In genomic region chr3:49370585-49371290, GRCh38 we compare ENCODE assay signal across 21 cellular contexts. TPM values are rescaled to one million over a fixed set of nuclear protein-coding genes. Genes with fewer than 3 reads are reported as not detected.
DNase-seq lines count a peak whose midpoint lies in the region; ATAC-seq lines count a peak whose summit lies in the region.
"Had no signal": no experiment of that assay in that cellular context is flagged by ENCODE, and none has a peak within 500 bp of the region (broad histone marks: within the 10 kb centered on the region; RNA-seq: fewer than 3 reads in every experiment).

No MANE protein-coding gene starts in this region.

- POLR2A ChIA-PET in activated CD4-positive, alpha-beta memory T cell treated with anti-CD3 and anti-CD28 coated beads for 36 hours (lab: Charles Lee) = interaction anchor here (2.6 kb wide), 1 partner anchor 12 kb away, joined by 8 read pairs; no protein-coding TSS in a partner anchor
- POLR2A ChIA-PET in activated CD4-positive, alpha-beta memory T cell treated with anti-CD3 and anti-CD28 coated beads, Interleukin-2, amount 10 ng/mL, durations not matched to agents 7 days and 5 days (lab: Charles Lee) = interaction anchor here (0.9 kb wide), 2 partner anchors 31 to 41 kb away, joined by 3 read pairs; partner anchors contain the start of genes RHOA, TCTA and USP4
- POLR2A ChIA-PET in CD8-positive, alpha-beta memory T cell (lab: Charles Lee) = no interaction called here

- no peaks in the 10 kb centered on the region for H3K9me3 Mint-ChIP-seq in activated CD4-positive, alpha-beta memory T cell treated with anti-CD3 and anti-CD28 coated beads for 36 hours
- no peaks in the 10 kb centered on the region for H3K9me3 Mint-ChIP-seq in activated CD4-positive, alpha-beta memory T cell treated with anti-CD3 and anti-CD28 coated beads, Interleukin-2, amount 10 ng/mL, durations not matched to agents 7 days and 5 days
- H3K9me3 Mint-ChIP-seq in CD8-positive, alpha-beta memory T cell = no peaks in the 10 kb centered on the region
- H3K9me3 Mint-ChIP-seq in activated naive CD8-positive, alpha-beta T cell (ENCODE audit: low read depth) = no peaks in the 10 kb centered on the region
- no peaks in the 10 kb centered on the region for H3K9me3 Mint-ChIP-seq in natural killer cell treated with Interleukin-12 subunit alpha and Interleukin-12 subunit beta and Interleukin-15 and Interleukin-18, amount 100 ng/mL, for 72 hours

- peak in 1 of 2 donors; percentile 53 for ATAC-seq in natural killer cell treated with Interleukin-12 subunit alpha and Interleukin-12 subunit beta and Interleukin-15 and Interleukin-18, amount 100 ng/mL, for 72 hours
- ATAC-seq: A549, left lobe of liver had no signal

- H3K4me1 ChIP-seq in CD8-positive, alpha-beta memory T cell (ENCODE audit: insufficient read depth, low read length) = no peaks in the 10 kb centered on the region
- H3K4me1 ChIP-seq: A549 had no signal

- H3K4me3 ChIP-seq in CD8-positive, alpha-beta memory T cell (ENCODE audit: low read length) = no peak overlapping the region
- H3K4me3 ChIP-seq: A549; BLaER1 treated with 17β-estradiol and CSF1 and Interleukin-3, amounts not matched to agents 10 nM and 100 nM; upper lobe of left lung had no signal

- intact Hi-C loops in activated CD4-positive, alpha-beta memory T cell treated with anti-CD3 and anti-CD28 coated beads for 36 hours (cut with micrococcal nuclease) = no loop called here

- CTCF ChIA-PET in activated CD4-positive, alpha-beta memory T cell treated with anti-CD3 and anti-CD28 coated beads for 36 hours (lab: Charles Lee) = interaction anchor here (1.0 kb wide), 1 partner anchor 79 kb away, joined by 4 read pairs; no protein-coding TSS in a partner anchor
- CTCF ChIA-PET in activated CD4-positive, alpha-beta memory T cell treated with anti-CD3 and anti-CD28 coated beads, Interleukin-2, amount 10 ng/mL, durations not matched to agents 7 days and 5 days (lab: Charles Lee) = interaction anchor here (0.6 kb wide), 1 partner anchor 760 kb away, joined by 3 read pairs; no protein-coding TSS in a partner anchor
- CTCF ChIA-PET in CD8-positive, alpha-beta memory T cell (lab: Charles Lee) = no interaction called here

- peaks cover 14% of the 10 kb centered on the region for H3K4me1 Mint-ChIP-seq in activated CD4-positive, alpha-beta memory T cell treated with anti-CD3 and anti-CD28 coated beads for 36 hours (ENCODE audit: low read depth)
- peaks cover 19% of the 10 kb centered on the region for H3K4me1 Mint-ChIP-seq in activated CD4-positive, alpha-beta memory T cell treated with anti-CD3 and anti-CD28 coated beads, Interleukin-2, amount 10 ng/mL, durations not matched to agents 7 days and 5 days
- peaks cover 15 to 48% (median 34%) of the 10 kb centered on the region in 3 donors for H3K4me1 Mint-ChIP-seq in CD8-positive, alpha-beta memory T cell
- peaks cover 19% of the 10 kb centered on the region for H3K4me1 Mint-ChIP-seq in activated naive CD8-positive, alpha-beta T cell (ENCODE audit: low read depth)
- H3K4me1 Mint-ChIP-seq in natural killer cell treated with Interleukin-12 subunit alpha and Interleukin-12 subunit beta and Interleukin-15 and Interleukin-18, amount 100 ng/mL, for 72 hours (ENCODE audit: low read depth in 2 of 2) = peaks cover 30 to 35% of the 10 kb centered on the region in 2 donors

- H3K27me3 ChIP-seq in CD8-positive, alpha-beta memory T cell (ENCODE audit: insufficient read depth, low read length, poor library complexity, severe bottlenecking) = no peaks in the 10 kb centered on the region
- H3K27me3 ChIP-seq: BLaER1 treated with 17β-estradiol and CSF1 and Interleukin-3, amounts not matched to agents 10 nM and 100 nM; upper lobe of left lung had no signal

- H3K27ac Mint-ChIP-seq in activated CD4-positive, alpha-beta memory T cell treated with anti-CD3 and anti-CD28 coated beads for 36 hours = peak overlapping the region; percentile 59
- no peak overlapping the region for H3K27ac Mint-ChIP-seq in activated CD4-positive, alpha-beta memory T cell treated with anti-CD3 and anti-CD28 coated beads, Interleukin-2, amount 10 ng/mL, durations not matched to agents 7 days and 5 days
- peak overlapping the region; percentile 3 to 80 (median 32) for H3K27ac Mint-ChIP-seq in CD8-positive, alpha-beta memory T cell
- peak overlapping the region; percentile 59 for H3K27ac Mint-ChIP-seq in activated naive CD8-positive, alpha-beta T cell
- H3K27ac Mint-ChIP-seq in natural killer cell treated with Interleukin-12 subunit alpha and Interleukin-12 subunit beta and Interleukin-15 and Interleukin-18, amount 100 ng/mL, for 72 hours = peak overlapping the region; percentile 28 to 39

- no peaks in the 10 kb centered on the region for H3K9me3 ChIP-seq in CD8-positive, alpha-beta memory T cell (ENCODE audit: low read length)
- H3K9me3 ChIP-seq: A549; BLaER1 treated with 17β-estradiol and CSF1 and Interleukin-3, amounts not matched to agents 10 nM and 100 nM; upper lobe of left lung had no signal

- no peaks in the 10 kb centered on the region for H3K27me3 Mint-ChIP-seq in activated CD4-positive, alpha-beta memory T cell treated with anti-CD3 and anti-CD28 coated beads for 36 hours
- no peaks in the 10 kb centered on the region for H3K27me3 Mint-ChIP-seq in activated CD4-positive, alpha-beta memory T cell treated with anti-CD3 and anti-CD28 coated beads, Interleukin-2, amount 10 ng/mL, durations not matched to agents 7 days and 5 days
- H3K27me3 Mint-ChIP-seq in CD8-positive, alpha-beta memory T cell = no peaks in the 10 kb centered on the region
- H3K27me3 Mint-ChIP-seq in activated naive CD8-positive, alpha-beta T cell = no peaks in the 10 kb centered on the region
- H3K27me3 Mint-ChIP-seq in natural killer cell treated with Interleukin-12 subunit alpha and Interleukin-12 subunit beta and Interleukin-15 and Interleukin-18, amount 100 ng/mL, for 72 hours = no peaks in the 10 kb centered on the region

- no peak overlapping the region for H3K4me3 Mint-ChIP-seq in activated CD4-positive, alpha-beta memory T cell treated with anti-CD3 and anti-CD28 coated beads for 36 hours
- no peak overlapping the region for H3K4me3 Mint-ChIP-seq in activated CD4-positive, alpha-beta memory T cell treated with anti-CD3 and anti-CD28 coated beads, Interleukin-2, amount 10 ng/mL, durations not matched to agents 7 days and 5 days
- H3K4me3 Mint-ChIP-seq in CD8-positive, alpha-beta memory T cell = no peak overlapping the region
- no peak overlapping the region for H3K4me3 Mint-ChIP-seq in activated naive CD8-positive, alpha-beta T cell
- H3K4me3 Mint-ChIP-seq in natural killer cell treated with Interleukin-12 subunit alpha and Interleukin-12 subunit beta and Interleukin-15 and Interleukin-18, amount 100 ng/mL, for 72 hours = peak overlapping the region; percentile 2

- H3K36me3 ChIP-seq in CD8-positive, alpha-beta memory T cell (ENCODE audit: insufficient read depth, low read length) = peaks cover 47% of the 10 kb centered on the region

- H3K36me3 Mint-ChIP-seq in activated CD4-positive, alpha-beta memory T cell treated with anti-CD3 and anti-CD28 coated beads for 36 hours = peaks cover 55% of the 10 kb centered on the region
- peaks cover 76% of the 10 kb centered on the region for H3K36me3 Mint-ChIP-seq in activated CD4-positive, alpha-beta memory T cell treated with anti-CD3 and anti-CD28 coated beads, Interleukin-2, amount 10 ng/mL, durations not matched to agents 7 days and 5 days (ENCODE audit: low read depth)
- H3K36me3 Mint-ChIP-seq in CD8-positive, alpha-beta memory T cell = peaks cover 8 to 81% (median 18%) of the 10 kb centered on the region in 3 donors
- H3K36me3 Mint-ChIP-seq in activated naive CD8-positive, alpha-beta T cell = peaks cover 3% of the 10 kb centered on the region
- peaks cover 16% of the 10 kb centered on the region for H3K36me3 Mint-ChIP-seq in natural killer cell treated with Interleukin-12 subunit alpha and Interleukin-12 subunit beta and Interleukin-15 and Interleukin-18, amount 100 ng/mL, for 72 hours

- no peak overlapping the region for H3K27ac ChIP-seq in CD8-positive, alpha-beta memory T cell (ENCODE audit: low read depth, low read length)
- H3K27ac ChIP-seq: A549; BLaER1 treated with 17β-estradiol and CSF1 and Interleukin-3, amounts not matched to agents 10 nM and 100 nM; upper lobe of left lung had no signal

- no peak for DNase-seq in activated CD4-positive, alpha-beta memory T cell treated with anti-CD3 and anti-CD28 coated beads for 36 hours
- DNase-seq in activated CD4-positive, alpha-beta memory T cell treated with anti-CD3 and anti-CD28 coated beads, Interleukin-2, amount 10 ng/mL, durations not matched to agents 7 days and 5 days = no peak
- DNase-seq in CD8-positive, alpha-beta memory T cell = no peak
- DNase-seq in natural killer cell treated with Interleukin-12 subunit alpha and Interleukin-12 subunit beta and Interleukin-15 and Interleukin-18, amount 100 ng/mL, for 72 hours (ENCODE audit: low spot score) = no peak
- DNase-seq in A172 (ENCODE audit: low spot score) (no peak), NCI-H2227 (lab: John Stamatoyannopoulos, UW; ENCODE audit: unreplicated experiment) (no peak)
- DNase-seq in stimulated activated CD4-positive, alpha-beta T cell treated with anti-CD3 and anti-CD28 coated beads, Interleukin-2, amount 100 ng/mL, for 48 hours = no peak
- DNase-seq: activated gamma-delta T cell treated with Interleukin-2 at 50 U/mL for 16 hours; GDM1; head of caudate nucleus; Karpas-422; NCI-H1105; NCI-H526; nucleus accumbens; retina; stimulated activated CD4-positive, alpha-beta T cell treated with anti-CD3 and anti-CD28 coated beads, Interleukin-15, amount 100 ng/mL, for 24 hours; upper lobe of left lung had no signal

RNA-seq across cellular contexts. Expression of gene GPX1, which starts 12.6 kb away (rescaled TPM):
- 100 to 1,000 TPM; 176 to 177 TPM for total RNA-seq in activated CD4-positive, alpha-beta memory T cell treated with anti-CD3 and anti-CD28 coated beads for 36 hours
- 10 to 100 TPM; 71.5 to 76.8 TPM for total RNA-seq in activated CD4-positive, alpha-beta memory T cell treated with anti-CD3 and anti-CD28 coated beads, Interleukin-2, amount 10 ng/mL, durations not matched to agents 7 days and 5 days
- 100 to 1,000 TPM; 223 to 231 TPM for total RNA-seq in CD8-positive, alpha-beta memory T cell
- polyA plus RNA-seq in CD8-positive, alpha-beta memory T cell = 140 TPM
- 100 to 1,000 TPM in 1 of 2 donors, 10 to 100 TPM in 1; 95.4 to 107 TPM for total RNA-seq in natural killer cell treated with Interleukin-12 subunit alpha and Interleukin-12 subunit beta and Interleukin-15 and Interleukin-18, amount 100 ng/mL, for 72 hours
- total RNA-seq in A172 (2014; rRNA removed; shearing (Covaris generic)) = 233 and 352 TPM in 2 replicates

RNA-seq across cellular contexts. Expression of gene USP4, which starts 30.9 kb away (rescaled TPM):
- 10 to 100 TPM; 79.4 to 79.7 TPM for total RNA-seq in activated CD4-positive, alpha-beta memory T cell treated with anti-CD3 and anti-CD28 coated beads for 36 hours
- total RNA-seq in activated CD4-positive, alpha-beta memory T cell treated with anti-CD3 and anti-CD28 coated beads, Interleukin-2, amount 10 ng/mL, durations not matched to agents 7 days and 5 days = 10 to 100 TPM; 77.8 to 85.0 TPM
- total RNA-seq in CD8-positive, alpha-beta memory T cell = 10 to 100 TPM; 72.6 to 73.0 TPM
- 69.9 TPM for polyA plus RNA-seq in CD8-positive, alpha-beta memory T cell
- total RNA-seq in natural killer cell treated with Interleukin-12 subunit alpha and Interleukin-12 subunit beta and Interleukin-15 and Interleukin-18, amount 100 ng/mL, for 72 hours = 100 to 1,000 TPM in 1 of 2 donors, 10 to 100 TPM in 1; 90.9 to 105 TPM
- total RNA-seq in A172 (2014; rRNA removed; shearing (Covaris generic)) = 9.4 and 13.5 TPM in 2 replicates

RNA-seq across cellular contexts. Expression of gene RHOA, which starts 41.0 kb away (rescaled TPM):
- 100 to 1,000 TPM; 497 to 514 TPM for total RNA-seq in activated CD4-positive, alpha-beta memory T cell treated with anti-CD3 and anti-CD28 coated beads for 36 hours
- total RNA-seq in activated CD4-positive, alpha-beta memory T cell treated with anti-CD3 and anti-CD28 coated beads, Interleukin-2, amount 10 ng/mL, durations not matched to agents 7 days and 5 days = 100 to 1,000 TPM; 504 to 505 TPM
- 100 to 1,000 TPM; 478 to 506 TPM for total RNA-seq in CD8-positive, alpha-beta memory T cell
- 678 TPM for polyA plus RNA-seq in CD8-positive, alpha-beta memory T cell
- total RNA-seq in natural killer cell treated with Interleukin-12 subunit alpha and Interleukin-12 subunit beta and Interleukin-15 and Interleukin-18, amount 100 ng/mL, for 72 hours = 100 to 1,000 TPM; 436 to 448 TPM
- total RNA-seq in A172 (2014; rRNA removed; shearing (Covaris generic)) = 612 and 632 TPM in 2 replicates

RNA-seq across cellular contexts. Expression of gene TCTA, which starts 41.5 kb away (rescaled TPM):
- total RNA-seq in activated CD4-positive, alpha-beta memory T cell treated with anti-CD3 and anti-CD28 coated beads for 36 hours = 10 to 100 TPM in 1 of 2 experiments, 1 to 10 TPM in 1; 9.5 to 10.9 TPM
- total RNA-seq in activated CD4-positive, alpha-beta memory T cell treated with anti-CD3 and anti-CD28 coated beads, Interleukin-2, amount 10 ng/mL, durations not matched to agents 7 days and 5 days = 10 to 100 TPM; 19.7 to 22.4 TPM
- 10 to 100 TPM; 21.3 to 23.2 TPM for total RNA-seq in CD8-positive, alpha-beta memory T cell
- 38.4 TPM for polyA plus RNA-seq in CD8-positive, alpha-beta memory T cell
- total RNA-seq in natural killer cell treated with Interleukin-12 subunit alpha and Interleukin-12 subunit beta and Interleukin-15 and Interleukin-18, amount 100 ng/mL, for 72 hours = 10 to 100 TPM; 20.5 to 21.1 TPM
- 45.8 and 58.0 TPM in 2 replicates for total RNA-seq in A172 (2014; rRNA removed; shearing (Covaris generic))

RNA-seq across cellular contexts. Expression of gene AMT, which starts 51.5 kb away (rescaled TPM):
- 1 to 10 TPM; 2.4 to 2.6 TPM for total RNA-seq in activated CD4-positive, alpha-beta memory T cell treated with anti-CD3 and anti-CD28 coated beads for 36 hours
- total RNA-seq in activated CD4-positive, alpha-beta memory T cell treated with anti-CD3 and anti-CD28 coated beads, Interleukin-2, amount 10 ng/mL, durations not matched to agents 7 days and 5 days = 1 to 10 TPM; 3.5 to 5.2 TPM
- total RNA-seq in CD8-positive, alpha-beta memory T cell = 1 to 10 TPM; 1.3 to 1.6 TPM
- polyA plus RNA-seq in CD8-positive, alpha-beta memory T cell = 0.62 TPM
- 1 to 10 TPM; 4.4 to 6.0 TPM for total RNA-seq in natural killer cell treated with Interleukin-12 subunit alpha and Interleukin-12 subunit beta and Interleukin-15 and Interleukin-18, amount 100 ng/mL, for 72 hours
- total RNA-seq in A172 (2014; rRNA removed; shearing (Covaris generic)) = 0.93 and 1.8 TPM in 2 replicates
